ENCODE assay signal across 1 cellular context in genomic region chr15:100650685-100651084, GRCh38.
TF ChIP-seq lines count a peak whose summit lies in the region.

No MANE protein-coding gene starts in this region.

TF ChIP-seq in HepG2, 621 proteins besides CTCF, POLR2A, EP300 and RAD21:
- TF ChIP-seq ARNT2 (CRISPR knock-in tag; IDR thresholded peaks at IDR 0.05; ENCODE audit: low read depth) = no peak
- 0 out of 2 replicates have a peak, but pooled peaks have one; percentile 5 for TF ChIP-seq SMC3 (IDR thresholded peaks at IDR 0.05; ENCODE audit: low read length)
